In genomic region chr5:177253252-177253651, GRCh38 we compare ENCODE assay signal across 1 cellular context.
TF ChIP-seq lines count a peak whose summit lies in the region.

No MANE protein-coding gene starts in this region.

TF ChIP-seq in IMR-90, 13 proteins besides CTCF, POLR2A, EP300 and RAD21:
- TF ChIP-seq MAFK (IDR thresholded peaks at IDR 0.05; ENCODE audit: low read depth, low read length): peak; percentile 39; the same call in 1 of the 2 replicates
- TF ChIP-seq NFE2L2 (IDR thresholded peaks at IDR 0.05; ENCODE audit: low read depth, low read length): no peak
- TF ChIP-seq FOS (IDR thresholded peaks at IDR 0.05; ENCODE audit: low read depth, low read length): no peak
